In genomic region chr1:15430787-15431570, GRCh38 we compare ENCODE assay signal across 1 cellular context.
TF ChIP-seq lines count a peak whose summit lies in the region.

No MANE protein-coding gene starts in this region.

TF ChIP-seq in K562, 482 proteins besides CTCF, POLR2A, EP300 and RAD21 (continued from another document):
- TF ChIP-seq, protein P1, sequence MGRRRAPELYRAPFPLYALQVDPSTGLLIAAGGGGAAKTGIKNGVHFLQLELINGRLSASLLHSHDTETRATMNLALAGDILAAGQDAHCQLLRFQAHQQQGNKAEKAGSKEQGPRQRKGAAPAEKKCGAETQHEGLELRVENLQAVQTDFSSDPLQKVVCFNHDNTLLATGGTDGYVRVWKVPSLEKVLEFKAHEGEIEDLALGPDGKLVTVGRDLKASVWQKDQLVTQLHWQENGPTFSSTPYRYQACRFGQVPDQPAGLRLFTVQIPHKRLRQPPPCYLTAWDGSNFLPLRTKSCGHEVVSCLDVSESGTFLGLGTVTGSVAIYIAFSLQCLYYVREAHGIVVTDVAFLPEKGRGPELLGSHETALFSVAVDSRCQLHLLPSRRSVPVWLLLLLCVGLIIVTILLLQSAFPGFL (CRISPR knock-in tag; IDR thresholded peaks at IDR 0.05), result no peak
- no peak; the same call in 1 of the 2 replicates for TF ChIP-seq NFIC (IDR thresholded peaks at IDR 0.05)
- no peak for TF ChIP-seq ZBTB17 (CRISPR knock-in tag; IDR thresholded peaks at IDR 0.05)
- TF ChIP-seq ZNF165 (CRISPR knock-in tag; IDR thresholded peaks at IDR 0.05; ENCODE audit: borderline replicate concordance), result no peak
- no peak for TF ChIP-seq KDM2B (CRISPR knock-in tag; IDR thresholded peaks at IDR 0.05)
- TF ChIP-seq KLF1 (tag; IDR thresholded peaks at IDR 0.05), result no peak
- TF ChIP-seq, protein P2, sequence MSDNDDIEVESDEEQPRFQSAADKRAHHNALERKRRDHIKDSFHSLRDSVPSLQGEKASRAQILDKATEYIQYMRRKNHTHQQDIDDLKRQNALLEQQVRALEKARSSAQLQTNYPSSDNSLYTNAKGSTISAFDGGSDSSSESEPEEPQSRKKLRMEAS (CRISPR knock-in tag; IDR thresholded peaks at IDR 0.05), result peak; percentile 49; the same call in 1 of the 2 replicates
- no peak for TF ChIP-seq PYGO2 (tag; IDR thresholded peaks at IDR 0.05)
- TF ChIP-seq ZBTB7A (IDR thresholded peaks at IDR 0.05; ENCODE audit: borderline replicate concordance, control insufficient read depth, low read depth, low read length), result peak; percentile 99
- peak; percentile 94 for TF ChIP-seq CC2D1A (IDR thresholded peaks at IDR 0.05)
- TF ChIP-seq ELK1 (CRISPR knock-in tag; IDR thresholded peaks at IDR 0.05), result no peak
- 0 out of 2 replicates have a peak, but pooled peaks have one; percentile 41 for TF ChIP-seq ZNF12 (CRISPR knock-in tag; IDR thresholded peaks at IDR 0.05)
- TF ChIP-seq POLR2G (IDR thresholded peaks at IDR 0.05; ENCODE audit: low read depth, low read length), result peak; percentile 61
- peak in 1 of 2 experiments; percentile 53; a peak in 2 of 4 replicates for TF ChIP-seq MAZ (CRISPR knock-in tag; conservative IDR thresholded peaks at IDR 0.05 in 1 of 2, IDR thresholded peaks at IDR 0.05 in 1 of 2)
- no peak for TF ChIP-seq MECOM (CRISPR knock-in tag; IDR thresholded peaks at IDR 0.05)
- TF ChIP-seq SMARCA4 (IDR thresholded peaks at IDR 0.05), result no peak
- no peak for TF ChIP-seq ZFP1 (CRISPR knock-in tag; IDR thresholded peaks at IDR 0.05)
- no peak for TF ChIP-seq MAFG (tag; conservative IDR thresholded peaks at IDR 0.05)
- no peak for TF ChIP-seq TBL1XR1 (IDR thresholded peaks at IDR 0.05; ENCODE audit: low read length in 2 of 2)
- no peak for TF ChIP-seq ETS2 (tag; IDR thresholded peaks at IDR 0.05; ENCODE audit: borderline replicate concordance, poor library complexity, severe bottlenecking)
- TF ChIP-seq ZNF384 (IDR thresholded peaks at IDR 0.05; ENCODE audit: low read depth, low read length), result no peak
- TF ChIP-seq ZBTB33 (CRISPR knock-in tag; IDR thresholded peaks at IDR 0.05), result 0 out of 2 replicates have a peak, but pooled peaks have one; percentile 19
- TF ChIP-seq ZFPM2 (CRISPR knock-in tag; IDR thresholded peaks at IDR 0.05), result no peak
- 0 out of 2 replicates have a peak, but pooled peaks have one; percentile 22 for TF ChIP-seq SOX6 (IDR thresholded peaks at IDR 0.05)
- TF ChIP-seq, protein P3, sequence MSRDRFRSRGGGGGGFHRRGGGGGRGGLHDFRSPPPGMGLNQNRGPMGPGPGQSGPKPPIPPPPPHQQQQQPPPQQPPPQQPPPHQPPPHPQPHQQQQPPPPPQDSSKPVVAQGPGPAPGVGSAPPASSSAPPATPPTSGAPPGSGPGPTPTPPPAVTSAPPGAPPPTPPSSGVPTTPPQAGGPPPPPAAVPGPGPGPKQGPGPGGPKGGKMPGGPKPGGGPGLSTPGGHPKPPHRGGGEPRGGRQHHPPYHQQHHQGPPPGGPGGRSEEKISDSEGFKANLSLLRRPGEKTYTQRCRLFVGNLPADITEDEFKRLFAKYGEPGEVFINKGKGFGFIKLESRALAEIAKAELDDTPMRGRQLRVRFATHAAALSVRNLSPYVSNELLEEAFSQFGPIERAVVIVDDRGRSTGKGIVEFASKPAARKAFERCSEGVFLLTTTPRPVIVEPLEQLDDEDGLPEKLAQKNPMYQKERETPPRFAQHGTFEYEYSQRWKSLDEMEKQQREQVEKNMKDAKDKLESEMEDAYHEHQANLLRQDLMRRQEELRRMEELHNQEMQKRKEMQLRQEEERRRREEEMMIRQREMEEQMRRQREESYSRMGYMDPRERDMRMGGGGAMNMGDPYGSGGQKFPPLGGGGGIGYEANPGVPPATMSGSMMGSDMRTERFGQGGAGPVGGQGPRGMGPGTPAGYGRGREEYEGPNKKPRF (IDR thresholded peaks at IDR 0.05; ENCODE audit: low read depth, low read length), result no peak
- TF ChIP-seq ESRRB (CRISPR knock-in tag; IDR thresholded peaks at IDR 0.05; ENCODE audit: borderline replicate concordance), result peak; percentile 74; the same call in 1 of the 2 replicates
- no peak for TF ChIP-seq CREB1 (IDR thresholded peaks at IDR 0.05)
- TF ChIP-seq CREB1 (CRISPR knock-in tag; IDR thresholded peaks at IDR 0.05), result no peak
- TF ChIP-seq SUPT5H (IDR thresholded peaks at IDR 0.05), result 0 out of 2 replicates have a peak, but pooled peaks have one; percentile 47
- no peak for TF ChIP-seq OTX1 (CRISPR knock-in tag; IDR thresholded peaks at IDR 0.05)
- TF ChIP-seq CTBP1 (IDR thresholded peaks at IDR 0.05; ENCODE audit: borderline replicate concordance), result peak; percentile 56; the same call in 1 of the 2 replicates
- TF ChIP-seq MIER1 (IDR thresholded peaks at IDR 0.05; ENCODE audit: low read depth), result no peak
- TF ChIP-seq PTTG1 (tag; IDR thresholded peaks at IDR 0.05; ENCODE audit: low read depth), result no peak
- no peak for TF ChIP-seq ZNF740 (CRISPR knock-in tag; IDR thresholded peaks at IDR 0.05)
- no peak for TF ChIP-seq ZNF740 (tag; IDR thresholded peaks at IDR 0.05)
- TF ChIP-seq HLTF (IDR thresholded peaks at IDR 0.05), result no peak
- TF ChIP-seq TOE1 (IDR thresholded peaks at IDR 0.05; ENCODE audit: borderline replicate concordance), result no peak
- no peak for TF ChIP-seq TOE1 (CRISPR knock-in tag; IDR thresholded peaks at IDR 0.05; ENCODE audit: borderline replicate concordance, low read depth)
- TF ChIP-seq, protein P4, sequence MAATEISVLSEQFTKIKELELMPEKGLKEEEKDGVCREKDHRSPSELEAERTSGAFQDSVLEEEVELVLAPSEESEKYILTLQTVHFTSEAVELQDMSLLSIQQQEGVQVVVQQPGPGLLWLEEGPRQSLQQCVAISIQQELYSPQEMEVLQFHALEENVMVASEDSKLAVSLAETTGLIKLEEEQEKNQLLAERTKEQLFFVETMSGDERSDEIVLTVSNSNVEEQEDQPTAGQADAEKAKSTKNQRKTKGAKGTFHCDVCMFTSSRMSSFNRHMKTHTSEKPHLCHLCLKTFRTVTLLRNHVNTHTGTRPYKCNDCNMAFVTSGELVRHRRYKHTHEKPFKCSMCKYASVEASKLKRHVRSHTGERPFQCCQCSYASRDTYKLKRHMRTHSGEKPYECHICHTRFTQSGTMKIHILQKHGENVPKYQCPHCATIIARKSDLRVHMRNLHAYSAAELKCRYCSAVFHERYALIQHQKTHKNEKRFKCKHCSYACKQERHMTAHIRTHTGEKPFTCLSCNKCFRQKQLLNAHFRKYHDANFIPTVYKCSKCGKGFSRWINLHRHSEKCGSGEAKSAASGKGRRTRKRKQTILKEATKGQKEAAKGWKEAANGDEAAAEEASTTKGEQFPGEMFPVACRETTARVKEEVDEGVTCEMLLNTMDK (IDR thresholded peaks at IDR 0.05; ENCODE audit: borderline replicate concordance, insufficient read depth, low read depth, low read length, poor library complexity, severe bottlenecking), result no peak
- no peak for TF ChIP-seq MEF2A (IDR thresholded peaks at IDR 0.05; ENCODE audit: control insufficient read depth, low read depth, low read length)
- TF ChIP-seq CHD4 (IDR thresholded peaks at IDR 0.05; ENCODE audit: insufficient read depth, insufficient replicate concordance, low read depth, low read length, poor library complexity, severe bottlenecking), result no peak
- TF ChIP-seq SMAD1 (IDR thresholded peaks at IDR 0.05; ENCODE audit: low read depth, low read length, partially characterized antibody), result peak; percentile 18
- peak; percentile 79; the same call in 1 of the 2 replicates for TF ChIP-seq MYNN (IDR thresholded peaks at IDR 0.05)
- no peak for TF ChIP-seq MYNN (CRISPR knock-in tag; IDR thresholded peaks at IDR 0.05)
- TF ChIP-seq, protein P5, sequence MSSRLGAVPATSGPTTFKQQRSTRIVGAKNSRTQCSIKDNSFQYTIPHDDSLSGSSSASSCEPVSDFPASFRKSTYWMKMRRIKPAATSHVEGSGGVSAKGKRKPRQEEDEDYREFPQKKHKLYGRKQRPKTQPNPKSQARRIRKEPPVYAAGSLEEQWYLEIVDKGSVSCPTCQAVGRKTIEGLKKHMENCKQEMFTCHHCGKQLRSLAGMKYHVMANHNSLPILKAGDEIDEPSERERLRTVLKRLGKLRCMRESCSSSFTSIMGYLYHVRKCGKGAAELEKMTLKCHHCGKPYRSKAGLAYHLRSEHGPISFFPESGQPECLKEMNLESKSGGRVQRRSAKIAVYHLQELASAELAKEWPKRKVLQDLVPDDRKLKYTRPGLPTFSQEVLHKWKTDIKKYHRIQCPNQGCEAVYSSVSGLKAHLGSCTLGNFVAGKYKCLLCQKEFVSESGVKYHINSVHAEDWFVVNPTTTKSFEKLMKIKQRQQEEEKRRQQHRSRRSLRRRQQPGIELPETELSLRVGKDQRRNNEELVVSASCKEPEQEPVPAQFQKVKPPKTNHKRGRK (tag; IDR thresholded peaks at IDR 0.05), result no peak
- TF ChIP-seq RB1 (IDR thresholded peaks at IDR 0.05; ENCODE audit: low read depth), result peak; percentile 75
- TF ChIP-seq TCFL5 (CRISPR knock-in tag; conservative IDR thresholded peaks at IDR 0.05), result no peak
- TF ChIP-seq POLR2AphosphoS2 (IDR thresholded peaks at IDR 0.05; ENCODE audit: low read length), result peak; percentile 84; the same call in 1 of the 2 replicates
- TF ChIP-seq, protein P6, sequence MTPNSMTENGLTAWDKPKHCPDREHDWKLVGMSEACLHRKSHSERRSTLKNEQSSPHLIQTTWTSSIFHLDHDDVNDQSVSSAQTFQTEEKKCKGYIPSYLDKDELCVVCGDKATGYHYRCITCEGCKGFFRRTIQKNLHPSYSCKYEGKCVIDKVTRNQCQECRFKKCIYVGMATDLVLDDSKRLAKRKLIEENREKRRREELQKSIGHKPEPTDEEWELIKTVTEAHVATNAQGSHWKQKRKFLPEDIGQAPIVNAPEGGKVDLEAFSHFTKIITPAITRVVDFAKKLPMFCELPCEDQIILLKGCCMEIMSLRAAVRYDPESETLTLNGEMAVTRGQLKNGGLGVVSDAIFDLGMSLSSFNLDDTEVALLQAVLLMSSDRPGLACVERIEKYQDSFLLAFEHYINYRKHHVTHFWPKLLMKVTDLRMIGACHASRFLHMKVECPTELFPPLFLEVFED (CRISPR knock-in tag; conservative IDR thresholded peaks at IDR 0.05), result 0 out of 2 replicates have a peak, but pooled peaks have one; percentile 5
